Comparison of ENCODE assay signal across 8 cellular contexts in genomic region chr14:22982477-22983245, GRCh38. TPM values are rescaled to one million over a fixed set of nuclear protein-coding genes. Genes with fewer than 3 reads are reported as not detected.
DNase-seq lines count a peak whose midpoint lies in the region; ATAC-seq and TF ChIP-seq lines count a peak whose summit lies in the region.

Gene AJUBA (minus strand): TSS chr14:22982551. CDS start chr14:22982266, 285 bp downstream.

- no peaks in the 10 kb centered on the region for H3K9me2 ChIP-seq in hepatocyte (replicated peaks; ENCODE audit: insufficient read depth)

- H3K9me3 ChIP-seq in MG63 (no peaks in the 10 kb centered on the region), hepatocyte (ENCODE audit: low read depth) (no peaks in the 10 kb centered on the region), aorta (ENCODE audit: control insufficient read depth, low read length) (no peaks in the 10 kb centered on the region)

- H2AFZ ChIP-seq in hepatocyte: peak within 1 kb of the TSS; percentile 54

- peaks cover 54% of the 10 kb centered on the region for H3K79me2 ChIP-seq in hepatocyte

- H3K4me3 ChIP-seq in MG63: peak within 1 kb of the TSS; percentile 78
- H3K4me3 ChIP-seq in astrocyte of the cerebellum (ENCODE audit: low read depth, low read length): peak within 1 kb of the TSS; percentile 91
- peak within 1 kb of the TSS; percentile 93 for H3K4me3 ChIP-seq in hepatocyte
- peak within 1 kb of the TSS; percentile 49 to 59 for H3K4me3 ChIP-seq in aorta (ENCODE audit: low read length in 2 of 2)

- H3K27me3 ChIP-seq in MG63: no peaks in the 10 kb centered on the region
- H3K27me3 ChIP-seq in hepatocyte: no peaks in the 10 kb centered on the region
- no peaks in the 10 kb centered on the region for H3K27me3 ChIP-seq in aorta (ENCODE audit: control insufficient read depth in 1 of 2, insufficient read depth in 2 of 2, low read length in 1 of 2)

- H3K4me1 ChIP-seq in hepatocyte (ENCODE audit: insufficient read depth): peaks cover 26% of the 10 kb centered on the region
- peaks cover 0 to 5% of the 10 kb centered on the region in 2 donors for H3K4me1 ChIP-seq in aorta (ENCODE audit: control insufficient read depth in 1 of 2, insufficient read depth in 2 of 2, low read length in 2 of 2)

- H3K27ac ChIP-seq in hepatocyte (peak within 1 kb of the TSS; percentile 98), aorta (ENCODE audit: low read depth in 1 of 2, low read length in 2 of 2) (peak within 1 kb of the TSS; percentile 47 to 77)

- TF ChIP-seq CTCF in astrocyte of the cerebellum (IDR thresholded peaks at IDR 0.05; ENCODE audit: low read depth, low read length, missing control alignments) (no peak), hepatocyte (IDR thresholded peaks at IDR 0.05; ENCODE audit: poor library complexity) (no peak)

- peak within 1 kb of the TSS; percentile 88 for H3K4me2 ChIP-seq in hepatocyte

- ATAC-seq in aorta (ENCODE audit: low FRiP score): peak; percentile 92

- H3K36me3 ChIP-seq in MG63 (peaks cover 18% of the 10 kb centered on the region), hepatocyte (replicated peaks; ENCODE audit: insufficient read depth, low read depth) (no peaks in the 10 kb centered on the region), aorta (ENCODE audit: control insufficient read depth in 1 of 2, insufficient read depth in 2 of 2, low read length in 1 of 2) (no peaks in the 10 kb centered on the region)

- no peaks in the 10 kb centered on the region for H4K20me1 ChIP-seq in hepatocyte (ENCODE audit: insufficient read depth, poor library complexity, severe bottlenecking)

- peak; percentile 81 for DNase-seq in DMS53 (lab: John Stamatoyannopoulos, UW)
- no peak for DNase-seq in DMS53 treated with DMSO at 0.1 percent for 48 hours (lab: John Stamatoyannopoulos, UW; ENCODE audit: unreplicated experiment)
- peak; percentile 95 for DNase-seq in MG63
- DNase-seq in T1000 (lab: John Stamatoyannopoulos, UW): peak; percentile 80
- peak; percentile 86 for DNase-seq in astrocyte of the cerebellum (ENCODE audit: low read depth)
- DNase-seq in hepatocyte (ENCODE audit: low spot score): peak; percentile 93
- peak; percentile 71 for DNase-seq in renal cortical epithelial cell (ENCODE audit: low read depth)
- DNase-seq in aorta: peak; percentile 94 to 97

- in situ Hi-C loops in astrocyte of the cerebellum (cut with HindIII; ENCODE audit: low sequenced_read_pairs): no loop called here

- 2% methylated on average over 34 of the region's 48 CpGs for WGBS in hepatocyte (ENCODE audit: low lambda C conversion rate, missing lambda C conversion rate)
- 1% methylated on average over 48 of the region's 48 CpGs for WGBS in aorta, 2 donors

- intact Hi-C loops in aorta (cut with DNase I): loop anchor here (2.0 to 10.0 kb wide), 3 partner anchors 52 to 428 kb away; no protein-coding TSS in a partner anchor

RNA-seq across cellular contexts. Expression of gene AJUBA, which starts in this region (rescaled TPM):
- 60.8 and 69.6 TPM in 2 replicates for total RNA-seq in MG63 (2014; rRNA removed; shearing (Covaris generic); ENCODE audit: low replicate concordance)
- total RNA-seq in hepatocyte (75.1 and 80.8 TPM in 2 replicates), renal cortical epithelial cell (161 and 189 TPM in 2 replicates), aorta (10 to 100 TPM; 12.9 to 16.2 TPM)
- polyA plus RNA-seq in hepatocyte (36.2 and 43.2 TPM in 2 replicates), aorta (1 to 10 TPM; 2.2 to 3.8 TPM)
